23 cellular contexts compared by ENCODE assay signal in genomic region chr11:1449516-1450270, GRCh38. TPM values are rescaled to one million over a fixed set of nuclear protein-coding genes. Genes with fewer than 3 reads are reported as not detected.
DNase-seq lines count a peak whose midpoint lies in the region; TF ChIP-seq lines count a peak whose summit lies in the region.
"Had no signal": no experiment of that assay in that cellular context is flagged by ENCODE, and none has a peak within 500 bp of the region (broad histone marks: within the 10 kb centered on the region; RNA-seq: fewer than 3 reads in every experiment).

No MANE protein-coding gene starts in this region.

- no peak overlapping the region for H3K27ac ChIP-seq in HEK293 (ENCODE audit: extremely low read depth, low read depth, low read length)
- H3K27ac ChIP-seq: 22Rv1, HL-60 had no signal

- BruUV-seq in Calu3 (replicated peaks; lab: Mats Ljungman, UMichigan), result no TSS peak

- H3K4me3 Mint-ChIP-seq in glutamatergic neuron (ENCODE audit: unreplicated experiment) (no peak overlapping the region), Calu3 (ENCODE audit: low read depth, unreplicated experiment) (no peak overlapping the region)
- H3K4me3 Mint-ChIP-seq: B cell; CD4-positive, alpha-beta T cell; H9; T-cell had no signal

- CTCF ChIA-PET in HEK293 (lab: Yijun Ruan, JAX) (no interaction called here), Calu3 (lab: Charles Lee) (interaction anchor here (0.8 kb wide), 1 partner anchor 21 kb away, joined by 5 read pairs; no protein-coding TSS in a partner anchor)

- H3K4me3 ChIP-seq in HEK293 (ENCODE audit: low read depth, low read length), result no peak overlapping the region

- peak overlapping the region; percentile 17 for H3K27ac Mint-ChIP-seq in glutamatergic neuron (ENCODE audit: unreplicated experiment)
- H3K27ac Mint-ChIP-seq in Calu3 (ENCODE audit: unreplicated experiment), result no peak overlapping the region
- H3K27ac Mint-ChIP-seq: B cell; CD4-positive, alpha-beta T cell; H9; IgD-negative memory B cell; T-cell had no signal

- no peaks in the 10 kb centered on the region for H3K4me1 ChIP-seq in HEK293 (ENCODE audit: control insufficient read depth, insufficient read depth, low read length)

- peaks cover 9% of the 10 kb centered on the region for H3K27me3 Mint-ChIP-seq in glutamatergic neuron (ENCODE audit: unreplicated experiment)
- H3K27me3 Mint-ChIP-seq in Calu3 (ENCODE audit: unreplicated experiment), result peaks cover 51% of the 10 kb centered on the region
- H3K27me3 Mint-ChIP-seq: B cell; CD4-positive, alpha-beta T cell; T-cell had no signal

- H3K4me1 Mint-ChIP-seq in glutamatergic neuron (ENCODE audit: low read depth, unreplicated experiment), result no peaks in the 10 kb centered on the region
- H3K4me1 Mint-ChIP-seq in Calu3 (ENCODE audit: low read depth, unreplicated experiment), result no peaks in the 10 kb centered on the region
- H3K4me1 Mint-ChIP-seq: B cell, T-cell had no signal

- DNase-seq in DMS53 (lab: John Stamatoyannopoulos, UW) (peak; percentile 62), DMS53 treated with DMSO at 0.1 percent for 48 hours (lab: John Stamatoyannopoulos, UW; ENCODE audit: unreplicated experiment) (no peak), 8988T (peak; percentile 84), glutamatergic neuron (no peak), Calu3 (no peak), H4 (ENCODE audit: low spot score) (no peak)
- no peak for DNase-seq in stimulated activated CD4-positive, alpha-beta T cell treated with anti-CD3 and anti-CD28 coated beads, Interleukin-2, amount 100 ng/mL, for 24 hours
- DNase-seq: CD4-positive, alpha-beta T cell; H9; Karpas-422; NCI-H146; NCI-H2029 treated with DMSO at 0.1 percent for 48 hours; NCI-H2227 treated with DMSO at 0.1 percent for 48 hours; NCI-H524 treated with DMSO at 0.1 percent for 48 hours; RPMI8226; SIG-M5; T-cell had no signal

- intact Hi-C loops in Calu3 (cut with micrococcal nuclease; ENCODE audit: unreplicated experiment), result no loop called here

- TF ChIP-seq CTCF in HEK293 (tag by site-specific recombination; IDR thresholded peaks at IDR 0.05), result no peak
- no peak for TF ChIP-seq CTCF in glutamatergic neuron (IDR thresholded peaks at IDR 0.05; ENCODE audit: partially characterized antibody, unreplicated experiment)
- no peak for TF ChIP-seq CTCF in Calu3 (IDR thresholded peaks at IDR 0.05; ENCODE audit: unreplicated experiment)

- peaks cover 14% of the 10 kb centered on the region for H3K9me3 Mint-ChIP-seq in glutamatergic neuron (ENCODE audit: unreplicated experiment)
- H3K9me3 Mint-ChIP-seq in Calu3 (ENCODE audit: low read depth, unreplicated experiment), result no peaks in the 10 kb centered on the region
- H3K9me3 Mint-ChIP-seq: CD4-positive, alpha-beta T cell; H9; IgD-negative memory B cell; T-cell had no signal

- H3K36me3 Mint-ChIP-seq in glutamatergic neuron (ENCODE audit: unreplicated experiment) (no peaks in the 10 kb centered on the region), Calu3 (ENCODE audit: insufficient read depth, unreplicated experiment) (peaks cover 12% of the 10 kb centered on the region)
- H3K36me3 Mint-ChIP-seq: IgD-negative memory B cell, T-cell had no signal

- H3K9me3 ChIP-seq in HEK293 (ENCODE audit: control insufficient read depth, insufficient read depth, low read depth, low read length), result no peaks in the 10 kb centered on the region

- POLR2A ChIA-PET in HEK293 (lab: Yijun Ruan, JAX), result no interaction called here

- H3K36me3 ChIP-seq in HEK293 (ENCODE audit: control insufficient read depth in 2 of 2, insufficient read depth in 1 of 2, low read length in 2 of 2), result peaks cover 0 to 77% of the 10 kb centered on the region in 2 experiments; a peak in 1 of 3 replicates

TF ChIP-seq in HEK293, 187 proteins besides CTCF, POLR2A, EP300 and RAD21:
- TF ChIP-seq ZNF558 (tag by site-specific recombination; IDR thresholded peaks at IDR 0.05) (no peak), PATZ1 (tag by site-specific recombination; IDR thresholded peaks at IDR 0.05) (0 out of 2 replicates have a peak, but pooled peaks have one; percentile 12), GLIS2 (tag by site-specific recombination; IDR thresholded peaks at IDR 0.05) (peak; percentile 35; the same call in 1 of the 2 replicates)

RNA-seq across cellular contexts. Expression of gene MOB2, which starts 36.9 kb away (rescaled TPM):
- 29.0 TPM for total RNA-seq in glutamatergic neuron (ENCODE audit: unreplicated experiment)
- total RNA-seq in Calu3 (2022), result 28.6 and 29.8 TPM in 2 replicates
- 15.2 and 18.1 TPM in 2 replicates for total RNA-seq in H4 (2014; rRNA removed; shearing (Covaris generic))

RNA-seq across cellular contexts. Expression of gene BRSK2, which starts 60.0 kb away (rescaled TPM):
- 207 TPM for total RNA-seq in glutamatergic neuron (ENCODE audit: unreplicated experiment)
- 2.6 and 8.8 TPM in 2 replicates for total RNA-seq in Calu3 (2022)
- 1.3 and 2.5 TPM in 2 replicates for total RNA-seq in H4 (2014; rRNA removed; shearing (Covaris generic))
- total RNA-seq: OCI-LY7 had no signal

Comparison
In these comparisons a context has a peak if more than half of its experiments do, and no peak if none do; other contexts are left out.
1. DNase-seq: peak in DMS53 (single experiment) and 8988T (single experiment); none in DMS53 treated with DMSO at 0.1 percent for 48 hours (single experiment), glutamatergic neuron (single experiment), Calu3 (single experiment), stimulated activated CD4-positive, alpha-beta T cell treated with anti-CD3 and anti-CD28 coated beads, Interleukin-2, amount 100 ng/mL, for 24 hours (0 of 2) and H4 (single experiment).
2. RNA of gene BRSK2, which starts 60.0 kb away (total RNA-seq): 207 TPM in glutamatergic neuron (single experiment); 2.6 to 8.8 TPM in Calu3 and 1.3 to 2.5 TPM in H4; every median in the first group is over 10 times any median in the second.